In genomic region chr4:25367004-25367621, GRCh38 we compare ENCODE assay signal across 8 cellular contexts. TPM values are rescaled to one million over a fixed set of nuclear protein-coding genes. Genes with fewer than 3 reads are reported as not detected.
DNase-seq lines count a peak whose midpoint lies in the region; ATAC-seq, FAIRE-seq and TF ChIP-seq lines count a peak whose summit lies in the region.

No MANE protein-coding gene starts in this region.

- peaks cover 11 to 13% of the 10 kb centered on the region in 2 experiments for H3K4me1 Mint-ChIP-seq in H9
- H3K4me1 Mint-ChIP-seq in activated T-helper 1 cell treated with anti-CD3 and anti-CD28 coated beads, Interleukin-12 subunit alpha, Interleukin-12 subunit beta, Interleukin-2, Interleukin-4 antibody, amounts not matched to agents 30 ng/mL and 10 ng/mL and 1 ng/mL, durations not matched to agents 14 hours and 24 hours and 36 hours (ENCODE audit: low read depth): no peaks in the 10 kb centered on the region

- no peaks in the 10 kb centered on the region for H3K9me3 ChIP-seq in H9 (ENCODE audit: control insufficient read depth, low read depth, low read length)
- H3K9me3 ChIP-seq in tibial nerve: no peaks in the 10 kb centered on the region

- H3K27me3 ChIP-seq in BJ (ENCODE audit: control insufficient read depth, insufficient read depth, low read length): no peaks in the 10 kb centered on the region
- H3K27me3 ChIP-seq in H9 (ENCODE audit: insufficient read depth, low read length): no peaks in the 10 kb centered on the region
- H3K27me3 ChIP-seq in tibial nerve: no peaks in the 10 kb centered on the region

- no peak overlapping the region for H3K27ac ChIP-seq in H9 (ENCODE audit: insufficient read length, low read depth, low read length)
- H3K27ac ChIP-seq in RWPE1: no peak overlapping the region
- no peak overlapping the region for H3K27ac ChIP-seq in tibial nerve

- no peaks in the 10 kb centered on the region for H4K20me1 ChIP-seq in H9 (ENCODE audit: control insufficient read depth, insufficient read depth, insufficient read length)

- no peaks in the 10 kb centered on the region for H3K23me2 ChIP-seq in H9 (ENCODE audit: insufficient read length, low read depth, low read length, poor library complexity, severe bottlenecking)

- H2AFZ ChIP-seq in H9 (ENCODE audit: low read length): no peak overlapping the region

- H3K36me3 ChIP-seq in BJ (ENCODE audit: control insufficient read depth, insufficient read depth, low read length): no peaks in the 10 kb centered on the region
- peaks cover 0 to 30% (median 0%) of the 10 kb centered on the region in 3 donors for H3K36me3 ChIP-seq in tibial nerve

- no peak overlapping the region for H3K18ac ChIP-seq in H9 (ENCODE audit: insufficient read length, low read depth, low read length)

- H3T11ph ChIP-seq in H9 (ENCODE audit: low read length): no peak overlapping the region

- TF ChIP-seq CTCF in BJ (IDR thresholded peaks at IDR 0.05; ENCODE audit: insufficient read depth, low read depth, low read length) (peak; percentile 58), H9 (conservative IDR thresholded peaks at IDR 0.05) (peak; percentile 84), RWPE1 (conservative IDR thresholded peaks at IDR 0.05; ENCODE audit: low read depth) (peak; percentile 74), tibial nerve (IDR thresholded peaks at IDR 0.05) (peak in 4 of 5 experiments; percentile 28 to 45 (median 38))

- no peak overlapping the region for H2BK15ac ChIP-seq in H9 (ENCODE audit: low read depth, low read length)

- no peak overlapping the region for H3K4me3 Mint-ChIP-seq in H9
- H3K4me3 Mint-ChIP-seq in activated T-helper 1 cell treated with anti-CD3 and anti-CD28 coated beads, Interleukin-12 subunit alpha, Interleukin-12 subunit beta, Interleukin-2, Interleukin-4 antibody, amounts not matched to agents 30 ng/mL and 10 ng/mL and 1 ng/mL, durations not matched to agents 14 hours and 24 hours and 36 hours: no peak overlapping the region

- intact Hi-C loops in activated T-helper 1 cell treated with anti-CD3 and anti-CD28 coated beads, Interleukin-12 subunit alpha, Interleukin-12 subunit beta, Interleukin-2, Interleukin-4 antibody, amounts not matched to agents 30 ng/mL and 10 ng/mL and 1 ng/mL, durations not matched to agents 14 hours and 24 hours and 36 hours (cut with micrococcal nuclease): loop anchor here (1.0 to 2.0 kb wide), 4 partner anchors 54 to 206 kb away; partner anchors contain the start of gene ZCCHC4

- no peak overlapping the region for H3K23ac ChIP-seq in H9 (ENCODE audit: insufficient read length, low read depth, low read length)

- no peak overlapping the region for H3K9ac ChIP-seq in H9 (ENCODE audit: extremely low read depth, insufficient read length, low read length)

- H2BK5ac ChIP-seq in H9 (ENCODE audit: insufficient read length, low read length): no peak overlapping the region

- no peaks in the 10 kb centered on the region for H3K9me3 Mint-ChIP-seq in H9
- no peaks in the 10 kb centered on the region for H3K9me3 Mint-ChIP-seq in activated T-helper 1 cell treated with anti-CD3 and anti-CD28 coated beads, Interleukin-12 subunit alpha, Interleukin-12 subunit beta, Interleukin-2, Interleukin-4 antibody, amounts not matched to agents 30 ng/mL and 10 ng/mL and 1 ng/mL, durations not matched to agents 14 hours and 24 hours and 36 hours

- no peak overlapping the region for H3K27ac Mint-ChIP-seq in H9
- H3K27ac Mint-ChIP-seq in activated T-helper 1 cell treated with anti-CD3 and anti-CD28 coated beads, Interleukin-12 subunit alpha, Interleukin-12 subunit beta, Interleukin-2, Interleukin-4 antibody, amounts not matched to agents 30 ng/mL and 10 ng/mL and 1 ng/mL, durations not matched to agents 14 hours and 24 hours and 36 hours: no peak overlapping the region

- H3K36me3 Mint-ChIP-seq in H9 (ENCODE audit: insufficient read depth in 1 of 3, low read depth in 3 of 3): no peaks in the 10 kb centered on the region; a peak in 1 of 7 replicates
- H3K36me3 Mint-ChIP-seq in activated T-helper 1 cell treated with anti-CD3 and anti-CD28 coated beads, Interleukin-12 subunit alpha, Interleukin-12 subunit beta, Interleukin-2, Interleukin-4 antibody, amounts not matched to agents 30 ng/mL and 10 ng/mL and 1 ng/mL, durations not matched to agents 14 hours and 24 hours and 36 hours (ENCODE audit: low read depth): peaks cover 11% of the 10 kb centered on the region

- no peak overlapping the region for H2BK120ac ChIP-seq in H9 (ENCODE audit: low read depth, low read length, poor library complexity, severe bottlenecking)

- TF ChIP-seq EP300 in tibial nerve (IDR thresholded peaks at IDR 0.05): no peak

- no peak overlapping the region for H4K8ac ChIP-seq in H9 (replicated peaks; ENCODE audit: insufficient read length, low read depth, low read length)

- H3K4me1 ChIP-seq in H9 (ENCODE audit: insufficient read depth, low read length) (0 out of 2 replicates have a peak, but pooled peaks cover 3% of the 10 kb centered on the region), tibial nerve (no peaks in the 10 kb centered on the region)

- no peak for TF ChIP-seq POLR2A in tibial nerve (IDR thresholded peaks at IDR 0.05)

- no peak for ATAC-seq in GM21529 (IDR thresholded peaks at IDR 0.05; ENCODE audit: unreplicated experiment)
- ATAC-seq in GM21786 (IDR thresholded peaks at IDR 0.05; ENCODE audit: unreplicated experiment): no peak

- CTCF ChIA-PET in BJ (lab: Yijun Ruan, JAX) (interaction anchor here (0.6 to 4.0 kb wide), 17 partner anchors 10 to 388 kb away, joined by 3 to 28 read pairs (median 5); partner anchors contain the start of genes SEPSECS and ZCCHC4), RWPE1 (lab: Yijun Ruan, JAX) (interaction anchor here (0.6 to 1.5 kb wide), 10 partner anchors 9 to 813 kb away, joined by 3 to 14 read pairs (median 3); partner anchors contain the start of genes PI4K2B and ZCCHC4)

- H2BK12ac ChIP-seq in H9 (ENCODE audit: insufficient read length, low read depth, low read length): no peak overlapping the region

- H2BK20ac ChIP-seq in H9 (ENCODE audit: low read depth, low read length, poor library complexity, severe bottlenecking): no peak overlapping the region

- no peak overlapping the region for H4K91ac ChIP-seq in H9 (ENCODE audit: insufficient read length, low read depth, low read length)

- no CpG with 5 or more reads among the region's 2 CpGs for WGBS in H9 (ENCODE audit: extremely low coverage, insufficient read length, low lambda C conversion rate)
- 77% methylated on average over 2 of the region's 2 CpGs for WGBS in tibial nerve, 2 donors

- FAIRE-seq in frontal cortex (lab: Jason Lieb, UNC): peak; percentile 93

- H4K5ac ChIP-seq in H9 (ENCODE audit: insufficient read length, low read depth, low read length): no peak overlapping the region

- no peak overlapping the region for H3K4me3 ChIP-seq in BJ (ENCODE audit: low read depth, low read length)
- H3K4me3 ChIP-seq in tibial nerve: no peak overlapping the region

- POLR2A ChIA-PET in BJ (lab: Charles Lee) (no interaction called here), RWPE1 (lab: Yijun Ruan, JAX; ENCODE audit: low non-redundant PET) (no interaction called here)

- no peaks in the 10 kb centered on the region for H3K79me1 ChIP-seq in H9 (ENCODE audit: insufficient read depth, low read depth, low read length, poor library complexity, severe bottlenecking)

- DNase-seq in BJ (ENCODE audit: low read depth) (no peak), H9 (no peak), RWPE1 (ENCODE audit: low spot score) (peak; percentile 20), frontal cortex (ENCODE audit: low spot score in 2 of 2) (peak in 1 of 2 donors; percentile 21), tibial nerve (ENCODE audit: low spot score in 2 of 2) (no peak)
- DNase-seq in activated T-helper 1 cell treated with anti-CD3 and anti-CD28 coated beads, Interleukin-12 subunit alpha, Interleukin-12 subunit beta, Interleukin-2, Interleukin-4 antibody, amounts not matched to agents 30 ng/mL and 10 ng/mL and 1 ng/mL, durations not matched to agents 14 hours and 24 hours and 36 hours (ENCODE audit: low spot score): no peak

- H3K56ac ChIP-seq in H9 (ENCODE audit: insufficient read length, low read depth, low read length): no peak overlapping the region

- no peaks in the 10 kb centered on the region for H3K79me2 ChIP-seq in H9 (ENCODE audit: insufficient read depth, low read length)

- H3K4me2 ChIP-seq in H9 (ENCODE audit: insufficient read depth, insufficient read length, low read length): no peak overlapping the region

- H3K14ac ChIP-seq in H9 (ENCODE audit: insufficient read depth, low read length): no peak overlapping the region

- no peak overlapping the region for H2AK5ac ChIP-seq in H9 (ENCODE audit: insufficient read length, low read length)

- no peak overlapping the region for H3K4ac ChIP-seq in H9 (ENCODE audit: low read depth, low read length)

- H3K27me3 Mint-ChIP-seq in H9 (ENCODE audit: low read depth): no peaks in the 10 kb centered on the region
- H3K27me3 Mint-ChIP-seq in activated T-helper 1 cell treated with anti-CD3 and anti-CD28 coated beads, Interleukin-12 subunit alpha, Interleukin-12 subunit beta, Interleukin-2, Interleukin-4 antibody, amounts not matched to agents 30 ng/mL and 10 ng/mL and 1 ng/mL, durations not matched to agents 14 hours and 24 hours and 36 hours (ENCODE audit: insufficient read depth): no peaks in the 10 kb centered on the region

RNA-seq across cellular contexts. Expression of gene ANAPC4, which starts 9.9 kb away (rescaled TPM):
- 7.0 and 16.1 TPM in 2 replicates for polyA plus RNA-seq in BJ (2011; rRNA removed)
- polyA minus RNA-seq in BJ (2011; rRNA and poly(A)+ RNA removed): 6.7 and 7.1 TPM in 2 replicates
- 38.8 and 42.5 TPM in 2 replicates for total RNA-seq in H9 (2021)
- total RNA-seq in frontal cortex: 34.2 TPM
- 10 to 100 TPM; 31.4 to 49.0 (median 37.1) TPM for total RNA-seq in tibial nerve
- 36.0 and 39.9 TPM in 2 replicates for total RNA-seq in activated T-helper 1 cell treated with anti-CD3 and anti-CD28 coated beads, Interleukin-12 subunit alpha, Interleukin-12 subunit beta, Interleukin-2, Interleukin-4 antibody, amounts not matched to agents 30 ng/mL and 10 ng/mL and 1 ng/mL, durations not matched to agents 14 hours and 24 hours and 36 hours

RNA-seq across cellular contexts. Expression of gene ZCCHC4, which starts 54.5 kb away (rescaled TPM):
- 5.8 and 10.0 TPM in 2 replicates for polyA plus RNA-seq in BJ (2011; rRNA removed)
- polyA minus RNA-seq in BJ (2011; rRNA and poly(A)+ RNA removed): 6.2 and 6.8 TPM in 2 replicates
- total RNA-seq in H9 (2021) (6.4 and 6.8 TPM in 2 replicates), frontal cortex (11.4 TPM), tibial nerve (10 to 100 TPM; 20.1 to 26.0 (median 21.6) TPM)
- 13.5 and 15.3 TPM in 2 replicates for total RNA-seq in activated T-helper 1 cell treated with anti-CD3 and anti-CD28 coated beads, Interleukin-12 subunit alpha, Interleukin-12 subunit beta, Interleukin-2, Interleukin-4 antibody, amounts not matched to agents 30 ng/mL and 10 ng/mL and 1 ng/mL, durations not matched to agents 14 hours and 24 hours and 36 hours
